Comparison of ENCODE assay signal across 8 cellular contexts in genomic region chr1:1779691-1780597, GRCh38.
DNase-seq lines count a peak whose midpoint lies in the region; ATAC-seq and TF ChIP-seq lines count a peak whose summit lies in the region.

No MANE protein-coding gene starts in this region.

- H3K27ac ChIP-seq in layer of hippocampus (ENCODE audit: low read depth, low read length) = peak overlapping the region; percentile 80

- DNase-seq in NCI-H82 (lab: John Stamatoyannopoulos, UW) (peak; percentile 29), NCI-H82 treated with DMSO at 0.1 percent for 48 hours (lab: John Stamatoyannopoulos, UW; ENCODE audit: unreplicated experiment) (no peak), SW480 (ENCODE audit: low spot score) (peak; percentile 57), astrocyte of the spinal cord (ENCODE audit: low read depth, low spot score) (peak; percentile 37), NCI-H2171 treated with DMSO at 0.1 percent for 48 hours (lab: John Stamatoyannopoulos, UW) (no peak)
- DNase-seq in stimulated activated CD8-positive, alpha-beta memory T cell treated with anti-CD3 and anti-CD28 coated beads, Interleukin-7, amount 100 ng/mL, for 1 hour (ENCODE audit: low read depth in 2 of 2) = peak; percentile 22 to 44

- in situ Hi-C loops in astrocyte of the spinal cord (cut with HindIII; ENCODE audit: low sequenced_read_pairs) = no loop called here

- no peak overlapping the region for H3K4me3 ChIP-seq in astrocyte of the spinal cord (ENCODE audit: low read depth, low read length)

- no peaks in the 10 kb centered on the region for H3K27me3 ChIP-seq in layer of hippocampus (ENCODE audit: control insufficient read depth, insufficient read depth, low read length)

- TF ChIP-seq CTCF in astrocyte of the spinal cord (IDR thresholded peaks at IDR 0.05; ENCODE audit: low read depth, low read length) = no peak

- ATAC-seq in HG03139 (IDR thresholded peaks at IDR 0.05; ENCODE audit: unreplicated experiment) = peak; percentile 32

Comparison
In these comparisons a context has a peak if more than half of its experiments do, and no peak if none do; other contexts are left out.
1. DNase-seq: peak in NCI-H82 (single experiment), SW480 (single experiment), astrocyte of the spinal cord (single experiment) and stimulated activated CD8-positive, alpha-beta memory T cell treated with anti-CD3 and anti-CD28 coated beads, Interleukin-7, amount 100 ng/mL, for 1 hour (2 of 2); none in NCI-H82 treated with DMSO at 0.1 percent for 48 hours (single experiment) and NCI-H2171 treated with DMSO at 0.1 percent for 48 hours (single experiment).